Comparison of ENCODE assay signal across 8 cellular contexts in genomic region chr4:139229534-139230039, GRCh38. TPM values are rescaled to one million over a fixed set of nuclear protein-coding genes. Genes with fewer than 3 reads are reported as not detected.
DNase-seq lines count a peak whose midpoint lies in the region; ATAC-seq, FAIRE-seq and TF ChIP-seq lines count a peak whose summit lies in the region.

No MANE protein-coding gene starts in this region.

- no peak overlapping the region for H3K23ac ChIP-seq in H9 (ENCODE audit: insufficient read length, low read depth, low read length)

- H4K20me1 ChIP-seq in H9 (ENCODE audit: control insufficient read depth, insufficient read depth, insufficient read length), result no peaks in the 10 kb centered on the region

- FAIRE-seq in islet of Langerhans (lab: Jason Lieb, UNC), result peak; percentile 95

- H3K4me1 ChIP-seq in H9 (ENCODE audit: insufficient read depth, low read length) (peaks cover 2% of the 10 kb centered on the region; the same call in 1 of the 2 replicates), body of pancreas (no peaks in the 10 kb centered on the region), thoracic aorta (ENCODE audit: control insufficient read depth in 1 of 2, low read depth in 2 of 2) (no peaks in the 10 kb centered on the region)

- no peak overlapping the region for H4K5ac ChIP-seq in H9 (ENCODE audit: insufficient read length, low read depth, low read length)

- H3K27ac ChIP-seq in H9 (ENCODE audit: insufficient read length, low read depth, low read length) (no peak overlapping the region), body of pancreas (no peak overlapping the region), thoracic aorta (no peak overlapping the region)

- H3K9ac ChIP-seq in H9 (ENCODE audit: extremely low read depth, insufficient read length, low read length), result no peak overlapping the region

- H3K36me3 ChIP-seq in body of pancreas (replicated peaks in 1 of 2; ENCODE audit: insufficient read depth in 1 of 2, low read depth in 2 of 2) (no peaks in the 10 kb centered on the region), thoracic aorta (no peaks in the 10 kb centered on the region)

- no peaks in the 10 kb centered on the region for H3K36me3 Mint-ChIP-seq in H9 (ENCODE audit: insufficient read depth in 1 of 3, low read depth in 3 of 3)

- no CpG with 5 or more reads among the region's 3 CpGs for WGBS in H9 (ENCODE audit: extremely low coverage, insufficient read length, low lambda C conversion rate)
- WGBS in body of pancreas, 2 donors, result 25 to 33% methylated on average over 3 of the region's 3 CpGs

- no peak overlapping the region for H4K91ac ChIP-seq in H9 (ENCODE audit: insufficient read length, low read depth, low read length)

- no peak overlapping the region for H3K4me3 Mint-ChIP-seq in H9

- no peak overlapping the region for H2BK15ac ChIP-seq in H9 (ENCODE audit: low read depth, low read length)

- H3K27ac Mint-ChIP-seq in H9, result 0 out of 7 replicates have a peak overlapping the region, but pooled peaks of 1 of the 3 experiments have one; percentile 1

- no peak overlapping the region for H2AK5ac ChIP-seq in H9 (ENCODE audit: insufficient read length, low read length)

- H3K9me3 ChIP-seq in H9 (ENCODE audit: control insufficient read depth, low read depth, low read length) (no peaks in the 10 kb centered on the region), body of pancreas (no peaks in the 10 kb centered on the region), thoracic aorta (no peaks in the 10 kb centered on the region)

- H3K27me3 ChIP-seq in H9 (ENCODE audit: insufficient read depth, low read length) (no peaks in the 10 kb centered on the region), body of pancreas (no peaks in the 10 kb centered on the region), thoracic aorta (replicated peaks; ENCODE audit: insufficient read depth) (no peaks in the 10 kb centered on the region)

- no peak overlapping the region for H2BK5ac ChIP-seq in H9 (ENCODE audit: insufficient read length, low read length)

- no peak for TF ChIP-seq POLR2A in body of pancreas (IDR thresholded peaks at IDR 0.05)

- no peaks in the 10 kb centered on the region for H3K79me1 ChIP-seq in H9 (ENCODE audit: insufficient read depth, low read depth, low read length, poor library complexity, severe bottlenecking)

- no peak overlapping the region for H2BK20ac ChIP-seq in H9 (ENCODE audit: low read depth, low read length, poor library complexity, severe bottlenecking)

- H3K27me3 Mint-ChIP-seq in H9 (ENCODE audit: low read depth), result no peaks in the 10 kb centered on the region

- H4K8ac ChIP-seq in H9 (replicated peaks; ENCODE audit: insufficient read length, low read depth, low read length), result no peak overlapping the region

- H3K18ac ChIP-seq in H9 (ENCODE audit: insufficient read length, low read depth, low read length), result no peak overlapping the region

- no peak overlapping the region for H2AFZ ChIP-seq in H9 (ENCODE audit: low read length)

- H3K4ac ChIP-seq in H9 (ENCODE audit: low read depth, low read length), result no peak overlapping the region

- H2BK120ac ChIP-seq in H9 (ENCODE audit: low read depth, low read length, poor library complexity, severe bottlenecking), result no peak overlapping the region

- H3K23me2 ChIP-seq in H9 (ENCODE audit: insufficient read length, low read depth, low read length, poor library complexity, severe bottlenecking), result no peaks in the 10 kb centered on the region

- H3K9me3 Mint-ChIP-seq in H9, result no peaks in the 10 kb centered on the region

- no peak overlapping the region for H3K14ac ChIP-seq in H9 (ENCODE audit: insufficient read depth, low read length)

- ATAC-seq in body of pancreas, result peak; percentile 78
- ATAC-seq in thoracic aorta (ENCODE audit: insufficient number of reproducible peaks, low FRiP score, low read depth), result peak; percentile 78

- H3K4me2 ChIP-seq in H9 (ENCODE audit: insufficient read depth, insufficient read length, low read length), result no peak overlapping the region

- no peak overlapping the region for H3K56ac ChIP-seq in H9 (ENCODE audit: insufficient read length, low read depth, low read length)

- TF ChIP-seq CTCF in H9 (conservative IDR thresholded peaks at IDR 0.05), result peak; percentile 78
- peak; percentile 41 to 78 (median 67) for TF ChIP-seq CTCF in body of pancreas (IDR thresholded peaks at IDR 0.05)
- TF ChIP-seq CTCF in thoracic aorta (IDR thresholded peaks at IDR 0.05), result peak; percentile 70

- peaks cover 22 to 25% of the 10 kb centered on the region in 2 experiments for H3K4me1 Mint-ChIP-seq in H9

- H3K4me3 ChIP-seq in body of pancreas (no peak overlapping the region), thoracic aorta (no peak overlapping the region)

- no peaks in the 10 kb centered on the region for H3K79me2 ChIP-seq in H9 (ENCODE audit: insufficient read depth, low read length)

- no peak overlapping the region for H2BK12ac ChIP-seq in H9 (ENCODE audit: insufficient read length, low read depth, low read length)

- DNase-seq in activated CD4-positive, alpha-beta T cell treated with anti-CD3 and anti-CD28 coated beads for 4 hours, result peak; percentile 13 to 16
- no peak for DNase-seq in activated CD4-positive, alpha-beta T cell treated with anti-CD3 and anti-CD28 coated beads for 48 hours
- DNase-seq in H9 (no peak), NCI-H2227 treated with DMSO at 0.1 percent for 48 hours (lab: John Stamatoyannopoulos, UW) (peak; percentile 21), body of pancreas (peak in 2 of 4 donors; percentile 19 to 37), thoracic aorta (ENCODE audit: low spot score) (no peak)
- no peak for DNase-seq in activated naive CD4-positive, alpha-beta T cell (lab: John Stamatoyannopoulos, UW)

- H3T11ph ChIP-seq in H9 (ENCODE audit: low read length), result no peak overlapping the region

- intact Hi-C loops in body of pancreas (cut with DNase I), result loop anchor here (10.0 kb wide), 1 partner anchor 65 kb away; no protein-coding TSS in a partner anchor

RNA-seq across cellular contexts. Expression of gene MGARP, which starts 50.4 kb away (rescaled TPM):
- total RNA-seq in H9 (2021) (4.0 and 4.3 TPM in 2 replicates), body of pancreas (under 1 TPM in 1 of 2 donors, not detected in 1; 0.78 TPM), thoracic aorta (1 to 10 TPM; 4.2 to 8.9 TPM)

RNA-seq across cellular contexts. Expression of gene ELF2, which starts 52.6 kb away (rescaled TPM):
- total RNA-seq in H9 (2021) (47.0 and 49.6 TPM in 2 replicates), body of pancreas (10 to 100 TPM; 25.4 to 42.5 TPM), thoracic aorta (100 to 1,000 TPM in 1 of 2 donors, 10 to 100 TPM in 1; 80.6 to 111 TPM)

Comparison
In these comparisons a context has a peak if more than half of its experiments do, and no peak if none do; other contexts are left out.
1. DNase-seq: peak in activated CD4-positive, alpha-beta T cell treated with anti-CD3 and anti-CD28 coated beads for 4 hours (2 of 2) and NCI-H2227 treated with DMSO at 0.1 percent for 48 hours (single experiment); none in activated CD4-positive, alpha-beta T cell treated with anti-CD3 and anti-CD28 coated beads for 48 hours (single experiment), H9 (single experiment), thoracic aorta (single experiment) and activated naive CD4-positive, alpha-beta T cell (0 of 4).
2. Peak in every context shown above with its lines, with median percentiles within 50 percentile points of each other: CTCF ChIP-seq.